ENCODE assay signal across 7 cellular contexts in the genomic region with DNA sequence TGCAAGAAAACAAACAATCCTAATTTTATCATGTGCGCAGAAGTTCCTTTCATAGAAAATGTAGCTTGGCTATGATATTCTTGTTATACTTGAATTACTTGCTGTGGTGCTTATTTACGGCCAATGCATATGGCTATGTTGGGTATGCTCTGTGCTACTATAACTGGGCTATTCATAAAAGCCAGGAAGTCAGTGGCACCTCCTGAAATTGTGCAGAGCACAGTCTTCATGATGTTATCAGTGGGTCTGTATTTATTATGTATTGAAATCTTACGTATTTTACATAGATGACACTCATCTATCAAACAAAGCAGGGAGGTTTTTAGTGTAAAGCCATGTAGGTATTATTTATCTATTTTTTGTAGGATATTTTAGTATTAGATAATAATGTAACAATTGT.
"Had no signal": no experiment of that assay in that cellular context is flagged by ENCODE, and none has a peak within 500 bp of the region (broad histone marks: within the 10 kb centered on the region; RNA-seq: fewer than 3 reads in every experiment).

No MANE protein-coding gene starts in this region.

- H3K4me3 Mint-ChIP-seq: GM23338, H9 had no signal

- H3K27ac Mint-ChIP-seq: GM23338 had no signal

- H2AFZ ChIP-seq: GM23338 had no signal

- ATAC-seq: GM23338 had no signal

- H3K4me1 Mint-ChIP-seq: GM23338, H9 had no signal

- H3K4me3 ChIP-seq: GM23338 had no signal

- FAIRE-seq: H1, H54, HTR-8/SVneo had no signal

- H3K4me2 ChIP-seq: GM23338 had no signal

- H3K9me3 Mint-ChIP-seq: GM23338, H9 had no signal

- DNase-seq: H9, HCEC 1CT, IMR-90 had no signal
